12 cellular contexts compared by ENCODE assay signal in genomic region chr20:21607971-21608735, GRCh38.
DNase-seq lines count a peak whose midpoint lies in the region; ATAC-seq and TF ChIP-seq lines count a peak whose summit lies in the region.
"Had no signal": no experiment of that assay in that cellular context is flagged by ENCODE, and none has a peak within 500 bp of the region (broad histone marks: within the 10 kb centered on the region; RNA-seq: fewer than 3 reads in every experiment).

No MANE protein-coding gene starts in this region.

- peaks cover 0 to 3% (median 0%) of the 10 kb centered on the region in 3 donors for H3K4me1 ChIP-seq in skeletal muscle tissue (ENCODE audit: control insufficient read depth in 3 of 3, insufficient read depth in 3 of 3, low read length in 3 of 3)

- no peak for ATAC-seq in GM21576 (IDR thresholded peaks at IDR 0.05; ENCODE audit: unreplicated experiment)
- ATAC-seq in GM18498 (IDR thresholded peaks at IDR 0.05; ENCODE audit: unreplicated experiment) = no peak
- ATAC-seq: T-cell had no signal

- H3K9me3 ChIP-seq in skeletal muscle tissue (ENCODE audit: control insufficient read depth in 3 of 3, low read length in 3 of 3) = peaks cover 0 to 1% (median 0%) of the 10 kb centered on the region in 3 donors

- DNase-seq in H7 (peak; percentile 19), NCI-H774 (lab: John Stamatoyannopoulos, UW) (peak; percentile 89), endothelial cell (ENCODE audit: low spot score) (no peak), AML-193 (lab: John Stamatoyannopoulos, UW) (no peak)
- DNase-seq: EL, immature natural killer cell, NCI-H2171, T-cell had no signal

- H3K27me3 ChIP-seq in H7 (ENCODE audit: control insufficient read depth, insufficient read depth, low read length) (no peaks in the 10 kb centered on the region), skeletal muscle tissue (ENCODE audit: control insufficient read depth in 3 of 3, insufficient read depth in 3 of 3, low read length in 3 of 3) (peaks cover 4 to 12% (median 7%) of the 10 kb centered on the region in 3 donors)

- H3K36me3 ChIP-seq in H7 (replicated peaks; ENCODE audit: control insufficient read depth, insufficient read depth, low read length) (no peaks in the 10 kb centered on the region), skeletal muscle tissue (ENCODE audit: control insufficient read depth in 3 of 3, insufficient read depth in 3 of 3, low read length in 3 of 3) (no peaks in the 10 kb centered on the region)

- peak overlapping the region; percentile 20 for H3K4me3 Mint-ChIP-seq in endothelial cell (ENCODE audit: unreplicated experiment)
- H3K4me3 Mint-ChIP-seq: immature natural killer cell, neural crest cell, T-cell had no signal

- peak overlapping the region in 1 of 3 donors; percentile 8 for H3K9ac ChIP-seq in skeletal muscle tissue (ENCODE audit: low read depth in 1 of 3, low read length in 3 of 3)

- no peak overlapping the region for H3K27ac ChIP-seq in skeletal muscle tissue (ENCODE audit: low read depth, low read length)

- H3K4me1 Mint-ChIP-seq in endothelial cell (ENCODE audit: unreplicated experiment) = peaks cover 3% of the 10 kb centered on the region
- H3K4me1 Mint-ChIP-seq: immature natural killer cell, neural crest cell, T-cell had no signal

- no peak overlapping the region for H3K27ac Mint-ChIP-seq in endothelial cell (ENCODE audit: unreplicated experiment)
- H3K27ac Mint-ChIP-seq: immature natural killer cell, T-cell had no signal

- peaks cover 3% of the 10 kb centered on the region for H3K27me3 Mint-ChIP-seq in endothelial cell (ENCODE audit: unreplicated experiment)

- no peaks in the 10 kb centered on the region for H3K36me3 Mint-ChIP-seq in endothelial cell (ENCODE audit: low read depth, unreplicated experiment)
- H3K36me3 Mint-ChIP-seq: immature natural killer cell had no signal

- no peaks in the 10 kb centered on the region for H3K9me3 Mint-ChIP-seq in endothelial cell (ENCODE audit: unreplicated experiment)

- H3K4me3 ChIP-seq in H7 (ENCODE audit: insufficient read depth, low read depth, low read length) (no peak overlapping the region), skeletal muscle tissue (ENCODE audit: low read length in 3 of 3) (peak overlapping the region in 2 of 3 donors; percentile 14 to 22)

- TF ChIP-seq CTCF in endothelial cell (IDR thresholded peaks at IDR 0.05; ENCODE audit: unreplicated experiment) = no peak

Comparison
In these comparisons a context has a peak if more than half of its experiments do, and no peak if none do; other contexts are left out.
1. DNase-seq: peak in H7 (single experiment) and NCI-H774 (single experiment); none in endothelial cell (single experiment) and AML-193 (0 of 2).